9 cellular contexts compared by ENCODE assay signal in the genomic region with DNA sequence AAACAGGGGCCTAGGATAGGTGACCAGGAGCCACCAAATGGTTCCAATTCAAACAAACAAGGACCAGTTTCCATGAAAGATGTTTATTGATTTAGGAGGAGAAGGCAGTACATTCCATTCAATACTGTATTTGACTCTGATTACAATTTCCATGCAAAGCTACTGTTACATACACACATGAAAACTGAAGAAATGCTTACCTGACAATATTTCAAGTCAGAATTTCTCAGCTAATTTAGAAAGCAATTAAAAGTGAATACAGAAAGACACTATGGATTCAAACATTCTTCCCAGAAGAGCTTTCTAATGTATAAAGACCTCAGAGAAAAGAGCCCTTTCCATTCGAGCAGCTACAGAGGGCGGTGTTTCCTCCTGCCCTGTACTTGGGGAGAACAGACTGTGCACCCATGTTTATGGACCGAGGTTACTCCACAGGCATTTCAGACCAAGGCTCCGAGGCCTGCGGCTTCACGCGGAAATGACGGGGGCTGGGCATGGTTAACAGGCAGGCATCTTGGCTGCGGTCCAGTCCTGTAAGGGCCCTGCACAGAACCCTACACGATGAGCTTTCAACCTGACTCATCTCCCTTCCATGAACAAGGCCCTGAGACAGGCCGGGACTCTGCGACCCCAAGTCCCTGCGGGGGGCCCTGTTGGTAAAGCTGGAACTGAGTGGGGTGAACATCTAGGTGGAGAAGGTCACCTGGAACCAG. TPM values are rescaled to one million over a fixed set of nuclear protein-coding genes. Genes with fewer than 3 reads are reported as not detected.
DNase-seq lines count a peak whose midpoint lies in the region; ATAC-seq, FAIRE-seq and TF ChIP-seq lines count a peak whose summit lies in the region.
"Had no signal": no experiment of that assay in that cellular context is flagged by ENCODE, and none has a peak within 500 bp of the region (broad histone marks: within the 10 kb centered on the region; RNA-seq: fewer than 3 reads in every experiment).

No MANE protein-coding gene starts in this region.

- DNase-seq in CMK (ENCODE audit: low read depth) (peak; percentile 46), NCI-H1436 treated with DMSO at 0.1 percent for 48 hours (lab: John Stamatoyannopoulos, UW) (peak; percentile 26), activated T-cell treated with anti-CD3 and anti-CD28 coated beads for 24 hours (ENCODE audit: low read depth) (peak; percentile 20), left ventricle myocardium inferior (peak; percentile 66), urothelium cell line (ENCODE audit: low spot score) (peak; percentile 87), LoVo (ENCODE audit: low spot score) (no peak)

- peak overlapping the region; percentile 20 for H3K27ac ChIP-seq in left ventricle myocardium inferior (replicated peaks)

- no peaks in the 10 kb centered on the region for H3K27me3 ChIP-seq in left ventricle myocardium inferior (ENCODE audit: low read depth)

- H3K4me1 ChIP-seq in left ventricle myocardium inferior, result peaks cover 13% of the 10 kb centered on the region

- no peaks in the 10 kb centered on the region for H3K9me3 ChIP-seq in left ventricle myocardium inferior (replicated peaks)

- ATAC-seq in GM21619 (IDR thresholded peaks at IDR 0.05; ENCODE audit: unreplicated experiment) (no peak), HG03457 (IDR thresholded peaks at IDR 0.05; ENCODE audit: unreplicated experiment) (no peak)
- ATAC-seq: HCT116 had no signal

- no peak for TF ChIP-seq CTCF in left ventricle myocardium inferior (IDR thresholded peaks at IDR 0.05; ENCODE audit: borderline replicate concordance)

- H3K4me3 ChIP-seq in left ventricle myocardium inferior, result no peak overlapping the region

- intact Hi-C loops in left ventricle myocardium inferior (cut with micrococcal nuclease), result no loop called here

- peak; percentile 30 for FAIRE-seq in urothelium cell line (lab: Jason Lieb, UNC)

- peaks cover 56% of the 10 kb centered on the region for H3K36me3 ChIP-seq in left ventricle myocardium inferior

RNA-seq across cellular contexts. Expression of a gene that starts 25.7 kb away (rescaled TPM):
- 6.6 TPM for total RNA-seq in left ventricle myocardium inferior

RNA-seq across cellular contexts. Expression of a gene that starts 39.0 kb away (rescaled TPM):
- 37.0 TPM for total RNA-seq in left ventricle myocardium inferior

RNA-seq across cellular contexts. Expression of a gene that starts 50.6 kb away (rescaled TPM):
- 16.2 TPM for total RNA-seq in left ventricle myocardium inferior
